In genomic region chr5:67451640-67452279, GRCh38 we compare ENCODE assay signal across 22 cellular contexts.
"Had no signal": no experiment of that assay in that cellular context is flagged by ENCODE, and none has a peak within 500 bp of the region (broad histone marks: within the 10 kb centered on the region; RNA-seq: fewer than 3 reads in every experiment).

No MANE protein-coding gene starts in this region.

- H3K27ac ChIP-seq: dorsolateral prefrontal cortex, heart left ventricle, ovary, spleen, tibial artery, upper lobe of left lung, uterus had no signal

- DNase-seq: cortex of kidney; dorsolateral prefrontal cortex; effector CD8-positive, alpha-beta T cell; heart left ventricle; hippocampal formation; left colon; mesendoderm; naive thymus-derived CD4-positive, alpha-beta T cell; ovary; right cardiac atrium; spleen; stimulated activated CD4-positive, alpha-beta T cell treated with anti-CD3 and anti-CD28 coated beads, Interleukin-15, amount 100 ng/mL, for 24 hours; stimulated activated CD4-positive, alpha-beta T cell treated with anti-CD3 and anti-CD28 coated beads, Interleukin-1b, Interleukin-23, amount 100 ng/mL, for 48 hours; stimulated activated CD4-positive, alpha-beta T cell treated with anti-CD3 and anti-CD28 coated beads, Interleukin-4, amount 100 ng/mL, for 24 hours; tibial artery; upper lobe of left lung; uterus had no signal

- ATAC-seq: heart left ventricle; left colon; naive thymus-derived CD4-positive, alpha-beta T cell; right cardiac atrium; stimulated activated memory B cell treated with anti-CD40 and anti-IgM and Interleukin-4, amounts not matched to agents 10 μg/mL and 1 μg/mL and 100 μg/mL, for 72 hours had no signal

- H3K4me1 Mint-ChIP-seq: stimulated activated memory B cell treated with anti-CD40 and anti-IgM and Interleukin-4, amounts not matched to agents 10 μg/mL and 1 μg/mL and 100 μg/mL, for 72 hours had no signal

- H3K9me3 ChIP-seq: heart left ventricle, ovary, spleen, tibial artery, upper lobe of left lung, uterus had no signal

- H3K4me3 ChIP-seq: dorsolateral prefrontal cortex, heart left ventricle, ovary, spleen, tibial artery, upper lobe of left lung, uterus had no signal

- H3K36me3 ChIP-seq: heart left ventricle, ovary, spleen, tibial artery, upper lobe of left lung, uterus had no signal

- FAIRE-seq: frontal cortex had no signal

- H3K36me3 Mint-ChIP-seq: stimulated activated memory B cell treated with anti-CD40 and anti-IgM and Interleukin-4, amounts not matched to agents 10 μg/mL and 1 μg/mL and 100 μg/mL, for 72 hours had no signal

- H3K27ac Mint-ChIP-seq: naive thymus-derived CD4-positive, alpha-beta T cell; progenitor cell of endocrine pancreas; stimulated activated memory B cell treated with anti-CD40 and anti-IgM and Interleukin-4, amounts not matched to agents 10 μg/mL and 1 μg/mL and 100 μg/mL, for 72 hours; stimulated activated naive CD8-positive, alpha-beta T cell treated with anti-CD3 and anti-CD28 coated beads, Interleukin-15, Interleukin-2, amounts not matched to agents 100 ng/mL and 50 ng/mL, for 24 hours had no signal

- H3K27me3 ChIP-seq: dorsolateral prefrontal cortex, heart left ventricle, ovary, spleen, tibial artery, upper lobe of left lung, uterus had no signal

- H3K9me3 Mint-ChIP-seq: stimulated activated memory B cell treated with anti-CD40 and anti-IgM and Interleukin-4, amounts not matched to agents 10 μg/mL and 1 μg/mL and 100 μg/mL, for 72 hours had no signal

- H3K4me1 ChIP-seq: spleen, tibial artery, uterus had no signal

- H3K4me3 Mint-ChIP-seq: naive thymus-derived CD4-positive, alpha-beta T cell; neural crest cell; stimulated activated memory B cell treated with anti-CD40 and anti-IgM and Interleukin-4, amounts not matched to agents 10 μg/mL and 1 μg/mL and 100 μg/mL, for 72 hours; stimulated activated naive CD8-positive, alpha-beta T cell treated with anti-CD3 and anti-CD28 coated beads, Interleukin-15, Interleukin-2, amounts not matched to agents 100 ng/mL and 50 ng/mL, for 24 hours had no signal

- H3K27me3 Mint-ChIP-seq: progenitor cell of endocrine pancreas had no signal
